8 cellular contexts compared by ENCODE assay signal in the genomic region with DNA sequence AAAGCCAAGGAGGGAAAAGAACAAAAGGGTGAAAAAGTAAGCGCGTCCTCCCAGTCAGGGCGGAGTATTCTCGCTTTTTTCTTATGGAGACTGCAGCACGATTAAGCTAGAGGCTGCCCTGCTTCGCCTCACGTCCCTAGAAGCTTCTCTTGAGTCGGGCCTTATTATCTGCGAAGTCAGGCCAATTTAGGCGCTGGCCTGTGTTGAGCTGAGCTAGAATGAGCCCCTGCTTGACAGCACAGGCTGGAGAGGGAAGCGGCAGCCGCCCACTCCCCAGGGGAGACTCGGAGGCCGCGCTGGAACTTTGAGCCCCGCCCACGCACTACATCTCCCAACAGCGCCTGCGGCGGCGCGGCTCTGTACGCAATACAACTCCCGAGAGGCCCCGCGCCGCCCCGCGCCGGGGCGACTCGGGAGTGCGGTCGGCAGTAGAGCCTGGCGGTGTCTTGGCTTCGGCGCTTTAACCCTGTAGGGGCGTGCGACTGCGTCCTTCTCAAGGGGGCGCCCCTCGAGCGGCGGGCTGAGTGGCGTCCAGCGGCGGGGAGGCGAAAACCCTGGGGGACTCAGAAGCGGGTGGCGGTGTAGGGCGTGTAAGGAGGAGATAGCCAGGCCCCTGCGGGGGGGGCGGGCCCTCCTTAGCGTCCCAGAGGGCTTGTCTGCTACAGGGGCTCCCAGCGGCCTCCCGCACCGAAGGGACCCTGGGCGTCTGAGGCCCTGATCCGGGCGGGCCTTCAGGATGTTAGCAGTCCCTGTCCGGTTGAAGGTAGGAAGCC. TPM values are rescaled to one million over a fixed set of nuclear protein-coding genes. Genes with fewer than 3 reads are reported as not detected.
DNase-seq lines count a peak whose midpoint lies in the region; ATAC-seq and TF ChIP-seq lines count a peak whose summit lies in the region.

No MANE protein-coding gene starts in this region.

- peak overlapping the region; percentile 91 for H3K9ac ChIP-seq in neural cell (ENCODE audit: low read length)

- peaks cover 19% of the 10 kb centered on the region for H3F3A ChIP-seq in neural cell (ENCODE audit: insufficient read depth, low read length, poor library complexity, severe bottlenecking)

- H3K27me3 Mint-ChIP-seq in stimulated activated naive CD8-positive, alpha-beta T cell treated with anti-CD3 and anti-CD28 coated beads, Interleukin-15, amount 100 ng/mL, for 72 hours, result no peaks in the 10 kb centered on the region

- no peak for TF ChIP-seq CTCF in fibroblast of the aortic adventitia (IDR thresholded peaks at IDR 0.05; ENCODE audit: insufficient read depth, low read length)
- peak; percentile 60 for TF ChIP-seq CTCF in neural cell (IDR thresholded peaks at IDR 0.05; ENCODE audit: poor library complexity, severe bottlenecking)

- peaks cover 9% of the 10 kb centered on the region for H3K36me3 ChIP-seq in neural cell (ENCODE audit: insufficient read depth, low read length)

- peak overlapping the region; percentile 90 for H2AFZ ChIP-seq in neural cell (ENCODE audit: low read depth, low read length)

- H3K4me3 ChIP-seq in fibroblast of the aortic adventitia (ENCODE audit: low read depth, low read length), result peak overlapping the region; percentile 98
- H3K4me3 ChIP-seq in neural cell (ENCODE audit: low read length), result peak overlapping the region; percentile 93

- no peaks in the 10 kb centered on the region for H4K20me1 ChIP-seq in neural cell (ENCODE audit: insufficient read depth)

- peak overlapping the region; percentile 98 for H3K27ac Mint-ChIP-seq in stimulated activated naive CD8-positive, alpha-beta T cell treated with anti-CD3 and anti-CD28 coated beads, Interleukin-15, amount 100 ng/mL, for 72 hours

- peak overlapping the region; percentile 85 for H3K4me2 ChIP-seq in neural cell (ENCODE audit: low read length)

- no peaks in the 10 kb centered on the region for H3K9me2 ChIP-seq in neural cell (ENCODE audit: insufficient read depth, low read length)

- peaks cover 0 to 9% of the 10 kb centered on the region in 2 donors for H3K9me3 Mint-ChIP-seq in stimulated activated naive CD8-positive, alpha-beta T cell treated with anti-CD3 and anti-CD28 coated beads, Interleukin-15, amount 100 ng/mL, for 72 hours

- peak overlapping the region; percentile 98 for H3K4me3 Mint-ChIP-seq in stimulated activated naive CD8-positive, alpha-beta T cell treated with anti-CD3 and anti-CD28 coated beads, Interleukin-15, amount 100 ng/mL, for 72 hours

- peak; percentile 85 for ATAC-seq in stimulated activated naive CD8-positive, alpha-beta T cell treated with anti-CD3 and anti-CD28 coated beads, Interleukin-15, amount 100 ng/mL, for 72 hours

- peak overlapping the region; percentile 93 for H3K27ac ChIP-seq in neural cell (ENCODE audit: low read length)

- peak; percentile 38 for TF ChIP-seq RAD21 in neural cell (conservative IDR thresholded peaks at IDR 0.05)

- peak; percentile 58 for TF ChIP-seq EP300 in neural cell (conservative IDR thresholded peaks at IDR 0.05; ENCODE audit: poor library complexity, severe bottlenecking)

- peaks cover 47% of the 10 kb centered on the region for H3K4me1 Mint-ChIP-seq in stimulated activated naive CD8-positive, alpha-beta T cell treated with anti-CD3 and anti-CD28 coated beads, Interleukin-15, amount 100 ng/mL, for 72 hours

- H3K27me3 ChIP-seq in neural cell (ENCODE audit: insufficient read depth, low read depth, low read length), result no peaks in the 10 kb centered on the region

- no peaks in the 10 kb centered on the region for H3K9me3 ChIP-seq in neural cell (ENCODE audit: low read length)

- DNase-seq in ELR (ENCODE audit: low read depth) (peak; percentile 93), GOT3 (lab: John Stamatoyannopoulos, UW) (peak; percentile 75), LHCN-M2 (ENCODE audit: low read depth) (peak; percentile 88), RPMI8226 (peak; percentile 96), fibroblast of the aortic adventitia (ENCODE audit: low read depth) (peak; percentile 86)
- DNase-seq in activated effector memory CD4-positive, alpha-beta T cell treated with Interleukin-2 at 50 U/mL for 16 hours, result peak; percentile 79
- peak; percentile 89 for DNase-seq in stimulated activated naive CD8-positive, alpha-beta T cell treated with anti-CD3 and anti-CD28 coated beads, Interleukin-15, amount 100 ng/mL, for 72 hours

- peaks cover 12% of the 10 kb centered on the region for H3K79me2 ChIP-seq in neural cell (replicated peaks; ENCODE audit: insufficient read depth, low read length)

TF ChIP-seq in neural cell, 6 proteins besides CTCF, POLR2A, EP300 and RAD21:
- TF ChIP-seq MXI1 (conservative IDR thresholded peaks at IDR 0.05; ENCODE audit: poor library complexity, severe bottlenecking), result peak; percentile 60
- TF ChIP-seq TAF1 (IDR thresholded peaks at IDR 0.05; ENCODE audit: low read depth), result peak; percentile 26
- TF ChIP-seq POLR2AphosphoS5 (IDR thresholded peaks at IDR 0.05), result peak; percentile 93
- no peak for TF ChIP-seq SMC3 (conservative IDR thresholded peaks at IDR 0.05; ENCODE audit: poor library complexity)

RNA-seq across cellular contexts. Expression of a gene that starts 0.9 kb away (rescaled TPM):
- total RNA-seq in LHCN-M2 (2014; rRNA removed) (10.8 and 13.4 TPM in 2 replicates), fibroblast of the aortic adventitia (ENCODE audit: low replicate concordance) (30.5 and 115 TPM in 2 replicates)
- polyA plus RNA-seq in LHCN-M2 (2012), result 5.6 TPM
- 27.1 and 30.8 TPM in 2 replicates for polyA plus RNA-seq in neural cell
- polyA minus RNA-seq in neural cell, result 90.4 and 91.5 TPM in 2 replicates

RNA-seq across cellular contexts. Expression of a gene that starts 24.7 kb away (rescaled TPM):
- total RNA-seq in LHCN-M2 (2014; rRNA removed) (126 and 140 TPM in 2 replicates), fibroblast of the aortic adventitia (ENCODE audit: low replicate concordance) (83.4 and 182 TPM in 2 replicates)
- polyA plus RNA-seq in LHCN-M2 (2012), result 77.5 TPM
- polyA plus RNA-seq in neural cell, result 295 and 345 TPM in 2 replicates
- polyA minus RNA-seq in neural cell, result 209 and 248 TPM in 2 replicates

RNA-seq across cellular contexts. Expression of a gene that starts 55.8 kb away (rescaled TPM):
- 1.5 TPM in 2 replicates for total RNA-seq in LHCN-M2 (2014; rRNA removed)
- 3.5 TPM for polyA plus RNA-seq in LHCN-M2 (2012)
- 22.8 and 44.9 TPM in 2 replicates for total RNA-seq in fibroblast of the aortic adventitia (ENCODE audit: low replicate concordance)
- polyA plus RNA-seq in neural cell, result 0.70 TPM in 1 of 2 replicates, not detected in the other
- 1.2 and 1.4 TPM in 2 replicates for polyA minus RNA-seq in neural cell

Comparison
In these comparisons a context has a peak if more than half of its experiments do, and no peak if none do; other contexts are left out.
1. Peak in every context shown above with its lines: DNase-seq, ATAC-seq, H3K4me3 ChIP-seq and H3K27ac ChIP-seq.